Comparison of ENCODE assay signal across 30 cellular contexts in the genomic region with DNA sequence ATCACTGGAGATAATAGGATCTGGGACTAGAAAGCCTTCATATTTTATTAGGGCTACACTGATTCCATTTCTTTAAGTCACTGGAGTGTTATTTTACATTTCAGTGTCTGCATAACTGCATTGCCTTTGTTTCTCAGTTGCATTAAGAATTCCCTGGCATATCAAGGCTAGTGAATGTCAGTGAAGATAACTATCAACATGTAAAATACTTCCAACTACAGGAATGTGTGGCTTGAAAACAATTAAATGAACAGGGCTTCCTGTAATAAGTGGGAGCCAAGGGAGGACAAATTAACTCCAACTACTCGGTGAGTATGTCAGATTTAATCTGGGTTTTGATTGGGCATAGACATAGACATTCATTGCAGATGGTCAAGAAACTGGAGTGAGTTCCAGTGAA.
"Had no signal": no experiment of that assay in that cellular context is flagged by ENCODE, and none has a peak within 500 bp of the region (broad histone marks: within the 10 kb centered on the region; RNA-seq: fewer than 3 reads in every experiment).

No MANE protein-coding gene starts in this region.

- ATAC-seq: activated CD4-positive, alpha-beta T cell treated with anti-CD3 and anti-CD28 coated beads for 36 hours; activated naive CD4-positive, alpha-beta T cell treated with anti-CD3 and anti-CD28 coated beads, Interleukin-2, amount 50 U/mL, for 72 hours; activated T-cell treated with anti-CD3 and anti-CD28 coated beads, Interleukin-2, amount 50 U/mL, for 72 hours; foreskin keratinocyte; gastrocnemius medialis; heart right ventricle had no signal

- H3K36me3 ChIP-seq: ascending aorta, breast epithelium, cardiac muscle cell, colonic mucosa, esophagus muscularis mucosa, gastrocnemius medialis, heart right ventricle had no signal

- DNase-seq: activated CD4-positive, alpha-beta memory T cell treated with anti-CD3 and anti-CD28 coated beads, Interleukin-2, amount 10 ng/mL, durations not matched to agents 7 days and 5 days; activated CD4-positive, alpha-beta T cell treated with anti-CD3 and anti-CD28 coated beads for 36 hours; activated CD4-positive, alpha-beta T cell treated with anti-CD3 and anti-CD28 coated beads, Interleukin-2, amount 10 ng/mL, durations not matched to agents 7 days and 5 days; activated CD4-positive, alpha-beta T cell treated with anti-CD3 and anti-CD28 coated beads, Interleukin-2, amount 50 U/mL, for 4 hours; activated CD4-positive, CD25-positive, alpha-beta regulatory T cell; activated CD4-positive, CD25-positive, alpha-beta regulatory T cell treated with anti-CD3 and anti-CD28 coated beads, Interleukin-2, amount 50 U/mL, for 72 hours; activated CD8-positive, alpha-beta memory T cell treated with anti-CD3 and anti-CD28 coated beads, Interleukin-2, amount 50 U/mL, for 48 hours; activated gamma-delta T cell; activated naive CD4-positive, alpha-beta T cell; activated naive CD4-positive, alpha-beta T cell treated with anti-CD3 and anti-CD28 coated beads, Interleukin-2, amount 10 ng/mL, durations not matched to agents 7 days and 5 days; activated naive CD8-positive, alpha-beta T cell treated with anti-CD3 and anti-CD28 coated beads, Interleukin-2, amount 10 ng/mL, durations not matched to agents 7 days and 5 days; activated T-cell treated with anti-CD3 and anti-CD28 coated beads for 4 hours; activated T-cell treated with anti-CD3 and anti-CD28 coated beads, Interleukin-2, amount 50 U/mL, for 24 hours; activated T-cell treated with anti-CD3 and anti-CD28 coated beads, Interleukin-2, amount 50 U/mL, for 72 hours; central memory CD4-positive, alpha-beta T cell; cerebellar nuclear complex; colonic mucosa; dorsolateral prefrontal cortex; effector memory CD4-positive, alpha-beta T cell; endodermal cell; erythroblast; foreskin keratinocyte; gastrocnemius medialis; heart right ventricle; T-helper 2 cell had no signal

- H3K4me3 ChIP-seq: ascending aorta, breast epithelium, cardiac muscle cell, colonic mucosa, dorsolateral prefrontal cortex, esophagus muscularis mucosa, gastrocnemius medialis, heart right ventricle had no signal

- H3K9me3 ChIP-seq: ascending aorta, colonic mucosa, esophagus muscularis mucosa, gastrocnemius medialis had no signal

- H3K27me3 ChIP-seq: ascending aorta, breast epithelium, cardiac muscle cell, colonic mucosa, dorsolateral prefrontal cortex, esophagus muscularis mucosa, foreskin keratinocyte, gastrocnemius medialis, heart right ventricle had no signal

- H3K4me1 ChIP-seq: ascending aorta, breast epithelium, colonic mucosa, esophagus muscularis mucosa, foreskin keratinocyte, gastrocnemius medialis, heart right ventricle had no signal

- H3K27ac ChIP-seq: ascending aorta, breast epithelium, cardiac muscle cell, colonic mucosa, dorsolateral prefrontal cortex, esophagus muscularis mucosa, foreskin keratinocyte, gastrocnemius medialis, heart right ventricle had no signal
